ENCODE assay signal across 8 cellular contexts in the genomic region with DNA sequence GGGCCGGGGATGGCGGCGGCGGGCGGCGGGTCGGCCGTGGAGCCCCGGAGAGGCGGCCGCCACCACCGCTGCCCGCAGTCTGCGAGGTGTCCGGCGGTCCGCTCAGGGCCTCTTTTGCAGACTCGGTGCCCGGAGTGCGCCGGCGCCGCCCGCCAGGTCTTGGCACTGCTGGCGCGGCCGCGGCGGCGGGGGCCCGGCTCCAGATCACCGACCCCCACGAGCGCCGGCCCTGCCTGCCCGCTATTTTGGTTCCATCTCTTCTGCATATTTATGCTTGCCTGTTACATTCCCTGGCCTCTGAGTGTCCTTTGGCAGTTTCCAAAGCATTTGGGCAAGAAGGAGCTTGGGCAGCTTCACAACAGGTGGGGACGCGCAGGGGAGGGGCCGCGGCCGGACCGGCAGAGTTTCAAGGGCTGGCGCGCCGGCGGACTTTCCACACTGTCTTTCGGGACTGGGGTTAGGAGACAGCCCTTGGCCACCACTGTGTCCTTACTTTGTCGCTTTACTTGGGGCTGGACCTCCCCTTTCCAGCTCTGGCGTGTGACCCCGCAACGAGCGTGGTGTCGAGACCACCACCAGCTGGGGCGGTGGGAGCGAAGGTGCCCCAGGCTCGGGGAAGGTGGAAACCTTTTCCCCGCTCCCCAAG. TPM values are rescaled to one million over a fixed set of nuclear protein-coding genes. Genes with fewer than 3 reads are reported as not detected.
A peak's percentile ranks its signal among the peaks of the same experiment; 100 is the strongest.
DNase-seq lines count a peak whose midpoint lies in the region; ATAC-seq, FAIRE-seq and TF ChIP-seq lines count a peak whose summit lies in the region.

No MANE protein-coding gene starts in this region.

- no peaks in the 10 kb centered on the region for H3K9me3 Mint-ChIP-seq in WTC11

- H3K9me3 ChIP-seq in DND-41 (ENCODE audit: insufficient read depth, low read length, severe bottlenecking) (no peaks in the 10 kb centered on the region), HUES6 (ENCODE audit: control insufficient read depth, insufficient read depth, low read depth, low read length) (no peaks in the 10 kb centered on the region), kidney (ENCODE audit: control insufficient read depth in 1 of 2, low read length in 2 of 2) (no peaks in the 10 kb centered on the region)

- peak overlapping the region; percentile 99 for H3K27ac Mint-ChIP-seq in WTC11

- H3K27me3 ChIP-seq in DND-41 (ENCODE audit: insufficient read depth, low read length, poor library complexity): no peaks in the 10 kb centered on the region
- no peaks in the 10 kb centered on the region for H3K27me3 ChIP-seq in HUES6 (ENCODE audit: control insufficient read depth, insufficient read depth, low read length)

- CTCF ChIA-PET in WTC11 (lab: Charles Lee): interaction anchor here (0.8 to 1.9 kb wide), 2 partner anchors 21 to 144 kb away, joined by 3 to 5 read pairs; no protein-coding TSS in a partner anchor

- H3K9ac ChIP-seq in DND-41 (ENCODE audit: low read depth, low read length) (peak overlapping the region; percentile 90), HUES6 (ENCODE audit: low read length) (peak overlapping the region; percentile 79), kidney (ENCODE audit: low read length in 2 of 2) (peak overlapping the region; percentile 89 to 92)

- ATAC-seq in DND-41 (ENCODE audit: insufficient read depth, low read depth): peak; percentile 25
- ATAC-seq in GM21515 (IDR thresholded peaks at IDR 0.05; ENCODE audit: unreplicated experiment): peak; percentile 44
- peak; percentile 26 for ATAC-seq in WTC11

- POLR2A ChIA-PET in WTC11 (lab: Charles Lee): interaction anchor here (0.6 to 1.3 kb wide), 2 partner anchors 127 to 145 kb away, joined by 3 read pairs; no protein-coding TSS in a partner anchor

- peak; percentile 38 for DNase-seq in DND-41
- DNase-seq in WTC11 (ENCODE audit: low spot score): peak; percentile 65
- peak in 47 of 61 donors; percentile 7 to 76 (median 48) for DNase-seq in caudate nucleus (lab: John Stamatoyannopoulos, UW)
- DNase-seq in kidney: peak; percentile 87
- DNase-seq in stimulated activated CD4-positive, alpha-beta T cell treated with anti-CD3 and anti-CD28 coated beads, Interleukin-1b, Interleukin-23, amount 100 ng/mL, for 4 hours (ENCODE audit: low read depth in 2 of 2): peak; percentile 9 to 32
- no peak for DNase-seq in NCI-H774 (lab: John Stamatoyannopoulos, UW)

- H3K4me3 ChIP-seq in DND-41 (ENCODE audit: low read depth in 1 of 2, low read length in 2 of 2) (peak overlapping the region; percentile 77 to 79), HUES6 (ENCODE audit: low read depth, low read length) (peak overlapping the region; percentile 97), kidney (ENCODE audit: low read length in 2 of 2) (peak overlapping the region; percentile 86 to 91)

- H3K79me2 ChIP-seq in DND-41 (ENCODE audit: insufficient read depth, low read length): peaks cover 50% of the 10 kb centered on the region

- peaks cover 53% of the 10 kb centered on the region for H3K4me1 Mint-ChIP-seq in WTC11

- H3K4me2 ChIP-seq in DND-41 (ENCODE audit: insufficient read depth, low read length): peak overlapping the region; percentile 94

- H3K4me1 ChIP-seq in DND-41 (ENCODE audit: insufficient read depth, low read length) (peaks cover 40% of the 10 kb centered on the region), HUES6 (ENCODE audit: control insufficient read depth, insufficient read depth, low read length) (peaks cover 29% of the 10 kb centered on the region), kidney (ENCODE audit: control insufficient read depth in 1 of 2, insufficient read depth in 1 of 2, low read depth in 1 of 2, low read length in 2 of 2) (peaks cover 20 to 28% of the 10 kb centered on the region in 2 donors)

- peak overlapping the region; percentile 78 for H2AFZ ChIP-seq in DND-41 (ENCODE audit: low read depth, low read length)

- TF ChIP-seq CTCF in DND-41 (IDR thresholded peaks at IDR 0.05; ENCODE audit: borderline replicate concordance, extremely low read depth, low read length, poor library complexity, severe bottlenecking) (no peak), WTC11 (IDR thresholded peaks at IDR 0.05) (no peak), kidney (IDR thresholded peaks at IDR 0.05; ENCODE audit: borderline replicate concordance, extremely low read depth, insufficient read depth) (no peak)

- peaks cover 7% of the 10 kb centered on the region; the same call in 1 of the 2 replicates for H4K20me1 ChIP-seq in DND-41 (ENCODE audit: insufficient read depth, low read length)

- no peak for FAIRE-seq in kidney (lab: Jason Lieb, UNC)

- no peaks in the 10 kb centered on the region for H3K36me3 Mint-ChIP-seq in WTC11

- H3K36me3 ChIP-seq in DND-41 (ENCODE audit: insufficient read depth, low read length) (peaks cover 5% of the 10 kb centered on the region; the same call in 1 of the 2 replicates), HUES6 (ENCODE audit: control insufficient read depth, insufficient read depth, low read length) (no peaks in the 10 kb centered on the region), kidney (ENCODE audit: control insufficient read depth in 1 of 2, insufficient read depth in 2 of 2, low read length in 2 of 2) (no peaks in the 10 kb centered on the region)

- no peaks in the 10 kb centered on the region for H3K27me3 Mint-ChIP-seq in WTC11 (ENCODE audit: low read depth)

- peak overlapping the region; percentile 95 for H3K4me3 Mint-ChIP-seq in WTC11

- intact Hi-C loops in kidney (cut with DNase I): no loop called here

- H3K27ac ChIP-seq in DND-41 (ENCODE audit: low read length) (peak overlapping the region; percentile 65), HUES6 (ENCODE audit: low read depth, low read length) (peak overlapping the region; percentile 73; the same call in 1 of the 2 replicates), caudate nucleus (ENCODE audit: low read depth, low read length) (peak overlapping the region; percentile 93), kidney (ENCODE audit: low read depth in 2 of 2, low read length in 2 of 2) (peak overlapping the region; percentile 93 to 97)

TF ChIP-seq in WTC11, 78 proteins besides CTCF, POLR2A, EP300 and RAD21 (continues in another document):
- TF ChIP-seq ZNF416 (CRISPR knock-in tag; IDR thresholded peaks at IDR 0.05): no peak
- 0 out of 2 replicates have a peak, but pooled peaks have one; percentile 3 for TF ChIP-seq JUN (CRISPR knock-in tag; IDR thresholded peaks at IDR 0.05)
- TF ChIP-seq ZNF423 (CRISPR knock-in tag; IDR thresholded peaks at IDR 0.05): no peak
- TF ChIP-seq HMGA2 (CRISPR knock-in tag; IDR thresholded peaks at IDR 0.05): no peak
- TF ChIP-seq, protein P1, sequence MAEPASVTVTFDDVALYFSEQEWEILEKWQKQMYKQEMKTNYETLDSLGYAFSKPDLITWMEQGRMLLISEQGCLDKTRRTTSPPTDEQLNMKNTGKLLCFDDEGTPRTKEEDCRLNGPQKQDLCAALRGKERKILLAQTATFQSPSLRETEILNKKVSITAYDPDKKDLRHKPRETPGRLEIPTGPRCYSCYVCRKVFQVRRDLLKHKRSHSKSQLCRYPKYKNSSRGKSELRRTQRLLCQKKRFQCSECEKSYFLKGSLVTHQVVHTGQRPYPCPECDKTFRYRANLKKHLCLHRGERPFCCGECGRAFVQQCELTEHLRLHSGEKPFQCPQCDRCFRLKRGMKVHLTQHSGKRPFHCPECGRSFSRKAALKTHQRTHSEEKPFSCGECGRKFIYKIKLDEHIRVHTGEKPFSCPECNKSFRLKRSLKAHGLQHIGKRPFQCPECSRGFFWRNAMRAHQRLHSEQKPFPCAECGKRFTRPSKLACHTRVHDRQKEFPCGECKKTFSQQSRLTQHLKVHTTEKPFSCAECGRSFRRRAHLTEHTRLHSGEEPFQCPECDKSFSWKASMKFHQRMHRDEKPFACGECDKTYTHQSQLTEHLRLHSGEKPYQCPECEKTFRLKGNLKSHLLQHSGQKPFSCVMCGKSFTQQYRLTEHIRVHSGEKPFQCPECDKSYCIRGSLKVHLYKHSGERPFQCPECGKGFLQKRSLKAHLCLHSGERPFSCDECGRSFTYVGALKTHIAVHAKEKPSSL (CRISPR knock-in tag; conservative IDR thresholded peaks at IDR 0.05): no peak
- TF ChIP-seq, protein P2, sequence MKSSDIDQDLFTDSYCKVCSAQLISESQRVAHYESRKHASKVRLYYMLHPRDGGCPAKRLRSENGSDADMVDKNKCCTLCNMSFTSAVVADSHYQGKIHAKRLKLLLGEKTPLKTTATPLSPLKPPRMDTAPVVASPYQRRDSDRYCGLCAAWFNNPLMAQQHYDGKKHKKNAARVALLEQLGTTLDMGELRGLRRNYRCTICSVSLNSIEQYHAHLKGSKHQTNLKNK (CRISPR knock-in tag; IDR thresholded peaks at IDR 0.05): no peak
- TF ChIP-seq ZNF317 (CRISPR knock-in tag; IDR thresholded peaks at IDR 0.05; ENCODE audit: borderline replicate concordance, low read depth): no peak
- TF ChIP-seq MYBL2 (CRISPR knock-in tag; IDR thresholded peaks at IDR 0.05): no peak
- TF ChIP-seq, protein P3, sequence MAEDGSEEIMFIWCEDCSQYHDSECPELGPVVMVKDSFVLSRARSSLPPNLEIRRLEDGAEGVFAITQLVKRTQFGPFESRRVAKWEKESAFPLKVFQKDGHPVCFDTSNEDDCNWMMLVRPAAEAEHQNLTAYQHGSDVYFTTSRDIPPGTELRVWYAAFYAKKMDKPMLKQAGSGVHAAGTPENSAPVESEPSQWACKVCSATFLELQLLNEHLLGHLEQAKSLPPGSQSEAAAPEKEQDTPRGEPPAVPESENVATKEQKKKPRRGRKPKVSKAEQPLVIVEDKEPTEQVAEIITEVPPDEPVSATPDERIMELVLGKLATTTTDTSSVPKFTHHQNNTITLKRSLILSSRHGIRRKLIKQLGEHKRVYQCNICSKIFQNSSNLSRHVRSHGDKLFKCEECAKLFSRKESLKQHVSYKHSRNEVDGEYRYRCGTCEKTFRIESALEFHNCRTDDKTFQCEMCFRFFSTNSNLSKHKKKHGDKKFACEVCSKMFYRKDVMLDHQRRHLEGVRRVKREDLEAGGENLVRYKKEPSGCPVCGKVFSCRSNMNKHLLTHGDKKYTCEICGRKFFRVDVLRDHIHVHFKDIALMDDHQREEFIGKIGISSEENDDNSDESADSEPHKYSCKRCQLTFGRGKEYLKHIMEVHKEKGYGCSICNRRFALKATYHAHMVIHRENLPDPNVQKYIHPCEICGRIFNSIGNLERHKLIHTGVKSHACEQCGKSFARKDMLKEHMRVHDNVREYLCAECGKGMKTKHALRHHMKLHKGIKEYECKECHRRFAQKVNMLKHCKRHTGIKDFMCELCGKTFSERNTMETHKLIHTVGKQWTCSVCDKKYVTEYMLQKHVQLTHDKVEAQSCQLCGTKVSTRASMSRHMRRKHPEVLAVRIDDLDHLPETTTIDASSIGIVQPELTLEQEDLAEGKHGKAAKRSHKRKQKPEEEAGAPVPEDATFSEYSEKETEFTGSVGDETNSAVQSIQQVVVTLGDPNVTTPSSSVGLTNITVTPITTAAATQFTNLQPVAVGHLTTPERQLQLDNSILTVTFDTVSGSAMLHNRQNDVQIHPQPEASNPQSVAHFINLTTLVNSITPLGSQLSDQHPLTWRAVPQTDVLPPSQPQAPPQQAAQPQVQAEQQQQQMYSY (CRISPR knock-in tag; IDR thresholded peaks at IDR 0.05): peak; percentile 13; the same call in 1 of the 2 replicates
- 0 out of 2 replicates have a peak, but pooled peaks have one; percentile 18 for TF ChIP-seq TEAD1 (CRISPR knock-in tag; IDR thresholded peaks at IDR 0.05)

RNA-seq across cellular contexts. Expression of a gene that starts 0.7 kb away (rescaled TPM):
- 10.4 to 12.4 TPM (median 10.6 TPM) in 3 replicates for total RNA-seq in WTC11 (2021)
- 36.8 TPM for total RNA-seq in kidney
- polyA plus RNA-seq in kidney (ENCODE audit: insufficient read depth, low read depth, low replicate concordance): 20.8 TPM
